In genomic region chr1:10106756-10107479, GRCh38 we compare ENCODE assay signal across 17 cellular contexts.
DNase-seq lines count a peak whose midpoint lies in the region; ATAC-seq and TF ChIP-seq lines count a peak whose summit lies in the region.
"Had no signal": no experiment of that assay in that cellular context is flagged by ENCODE, and none has a peak within 500 bp of the region (broad histone marks: within the 10 kb centered on the region; RNA-seq: fewer than 3 reads in every experiment).

No MANE protein-coding gene starts in this region.

- H3K27me3 ChIP-seq in left ventricle myocardium inferior (ENCODE audit: low read depth) (no peaks in the 10 kb centered on the region), dorsolateral prefrontal cortex (no peaks in the 10 kb centered on the region), aorta (ENCODE audit: control insufficient read depth in 1 of 2, insufficient read depth in 2 of 2, low read length in 1 of 2) (no peaks in the 10 kb centered on the region)
- H3K27me3 ChIP-seq: body of pancreas had no signal

- 90 to 95% methylated on average over 7 of the region's 7 CpGs for WGBS in aorta, 2 donors

- no peak overlapping the region for H3K4me3 Mint-ChIP-seq in osteocyte (ENCODE audit: unreplicated experiment)
- no peak overlapping the region for H3K4me3 Mint-ChIP-seq in T-helper 17 cell
- H3K4me3 Mint-ChIP-seq: activated CD4-positive, alpha-beta memory T cell treated with anti-CD3 and anti-CD28 coated beads, Interleukin-2, amount 10 ng/mL, durations not matched to agents 7 days and 5 days; memory B cell had no signal

- peaks cover 37% of the 10 kb centered on the region for H3K36me3 Mint-ChIP-seq in osteocyte (ENCODE audit: unreplicated experiment)
- H3K36me3 Mint-ChIP-seq in T-helper 17 cell (ENCODE audit: low read depth), result peaks cover 18% of the 10 kb centered on the region

- DNase-seq in left ventricle myocardium inferior, result no peak
- DNase-seq in left ventricle myocardium superior, result no peak
- DNase-seq in dorsolateral prefrontal cortex, result no peak
- no peak for DNase-seq in osteocyte (ENCODE audit: extremely low spot score, unreplicated experiment)
- DNase-seq in aorta, result no peak
- DNase-seq in T-helper 17 cell, result no peak
- no peak for DNase-seq in NCI-H1417 (lab: John Stamatoyannopoulos, UW)
- DNase-seq: activated CD4-positive, alpha-beta memory T cell treated with anti-CD3 and anti-CD28 coated beads, Interleukin-2, amount 10 ng/mL, durations not matched to agents 7 days and 5 days; activated effector memory CD4-positive, alpha-beta T cell treated with Interleukin-2 at 50 U/mL for 16 hours; body of pancreas; foreskin melanocyte; NCI-H1694 treated with DMSO at 0.1 percent for 48 hours; NCI-H446 treated with DMSO at 0.1 percent for 48 hours; stimulated activated CD4-positive, alpha-beta T cell treated with anti-CD3 and anti-CD28 coated beads, Interleukin-12 subunit alpha, Interleukin-12 subunit beta, amount 100 ng/mL, for 4 hours had no signal

- peaks cover 25% of the 10 kb centered on the region for H3K4me1 Mint-ChIP-seq in osteocyte (ENCODE audit: unreplicated experiment)
- peaks cover 8% of the 10 kb centered on the region for H3K4me1 Mint-ChIP-seq in T-helper 17 cell
- H3K4me1 Mint-ChIP-seq: activated CD4-positive, alpha-beta memory T cell treated with anti-CD3 and anti-CD28 coated beads, Interleukin-2, amount 10 ng/mL, durations not matched to agents 7 days and 5 days; memory B cell had no signal

- H3K27ac Mint-ChIP-seq in osteocyte (ENCODE audit: unreplicated experiment) (peak overlapping the region; percentile 4), T-helper 17 cell (no peak overlapping the region)
- H3K27ac Mint-ChIP-seq: activated CD4-positive, alpha-beta memory T cell treated with anti-CD3 and anti-CD28 coated beads, Interleukin-2, amount 10 ng/mL, durations not matched to agents 7 days and 5 days had no signal

- H3K4me3 ChIP-seq in left ventricle myocardium inferior (no peak overlapping the region), dorsolateral prefrontal cortex (no peak overlapping the region), aorta (ENCODE audit: low read length in 2 of 2) (no peak overlapping the region)
- H3K4me3 ChIP-seq: body of pancreas, SK-N-MC had no signal

- H3K9me3 ChIP-seq in left ventricle myocardium inferior (replicated peaks) (no peaks in the 10 kb centered on the region), aorta (ENCODE audit: control insufficient read depth, low read length) (no peaks in the 10 kb centered on the region), T-helper 17 cell (ENCODE audit: control insufficient read depth, low read length, poor library complexity, severe bottlenecking) (no peaks in the 10 kb centered on the region)
- H3K9me3 ChIP-seq: body of pancreas had no signal

- TF ChIP-seq CTCF in left ventricle myocardium inferior (IDR thresholded peaks at IDR 0.05; ENCODE audit: borderline replicate concordance), result no peak
- no peak for TF ChIP-seq CTCF in dorsolateral prefrontal cortex (IDR thresholded peaks at IDR 0.05 in 54 of 56, conservative IDR thresholded peaks at IDR 0.05 in 2 of 56; ENCODE audit: low read depth in 1 of 56, partially characterized antibody in 56 of 56)
- TF ChIP-seq CTCF in osteocyte (IDR thresholded peaks at IDR 0.05), result no peak

- intact Hi-C loops in left ventricle myocardium inferior (cut with micrococcal nuclease), result no loop called here
- intact Hi-C loops in left ventricle myocardium superior (cut with micrococcal nuclease), result no loop called here
- intact Hi-C loops in dorsolateral prefrontal cortex (cut with DNase I), result loop anchor here (5.0 kb wide), 2 partner anchors 45 to 75 kb away; partner anchors contain the start of gene UBE4B (in 1 of the 2)
- intact Hi-C loops in aorta (cut with DNase I), result loop anchor here (5.0 kb wide), 3 partner anchors 40 to 50 kb away; no protein-coding TSS in a partner anchor

- H3K27me3 Mint-ChIP-seq in osteocyte (ENCODE audit: unreplicated experiment), result no peaks in the 10 kb centered on the region
- no peaks in the 10 kb centered on the region for H3K27me3 Mint-ChIP-seq in T-helper 17 cell
- H3K27me3 Mint-ChIP-seq: activated CD4-positive, alpha-beta memory T cell treated with anti-CD3 and anti-CD28 coated beads, Interleukin-2, amount 10 ng/mL, durations not matched to agents 7 days and 5 days; memory B cell had no signal

- peaks cover 54% of the 10 kb centered on the region for H3K36me3 ChIP-seq in left ventricle myocardium inferior
- peaks cover 0 to 7% of the 10 kb centered on the region in 2 donors for H3K36me3 ChIP-seq in aorta (ENCODE audit: control insufficient read depth in 1 of 2, insufficient read depth in 2 of 2, low read length in 1 of 2)

- H3K27ac ChIP-seq in left ventricle myocardium inferior (replicated peaks) (peak overlapping the region; percentile 85), dorsolateral prefrontal cortex (peak overlapping the region in 53 of 59 donors; percentile 17 to 97 (median 89)), aorta (ENCODE audit: low read depth in 1 of 2, low read length in 2 of 2) (peak overlapping the region; percentile 65 to 67)
- H3K27ac ChIP-seq: body of pancreas, SK-N-MC had no signal

- H3K9me3 Mint-ChIP-seq in osteocyte (ENCODE audit: unreplicated experiment), result no peaks in the 10 kb centered on the region
- H3K9me3 Mint-ChIP-seq: activated CD4-positive, alpha-beta memory T cell treated with anti-CD3 and anti-CD28 coated beads, Interleukin-2, amount 10 ng/mL, durations not matched to agents 7 days and 5 days; memory B cell had no signal

- H3K4me1 ChIP-seq in left ventricle myocardium inferior (peaks cover 45% of the 10 kb centered on the region), aorta (ENCODE audit: control insufficient read depth in 1 of 2, insufficient read depth in 2 of 2, low read length in 2 of 2) (peaks cover 0 to 7% of the 10 kb centered on the region in 2 donors)
- H3K4me1 ChIP-seq: body of pancreas had no signal

- no peak for ATAC-seq in left ventricle myocardium superior
- no peak for ATAC-seq in aorta (ENCODE audit: low FRiP score)
- no peak for ATAC-seq in T-helper 17 cell
- ATAC-seq in HG03280 (IDR thresholded peaks at IDR 0.05; ENCODE audit: unreplicated experiment), result no peak
- ATAC-seq: body of pancreas had no signal

Comparison
In these comparisons a context has a peak if more than half of its experiments do, and no peak if none do; other contexts are left out.
1. intact Hi-C loops: an anchor here in dorsolateral prefrontal cortex (5.0 kb wide) and aorta (5.0 kb wide); none called in left ventricle myocardium inferior and left ventricle myocardium superior.